Comparison of ENCODE assay signal across 8 cellular contexts in genomic region chr6:41767112-41767946, GRCh38. TPM values are rescaled to one million over a fixed set of nuclear protein-coding genes. Genes with fewer than 3 reads are reported as not detected.
DNase-seq lines count a peak whose midpoint lies in the region; ATAC-seq and TF ChIP-seq lines count a peak whose summit lies in the region.

No MANE protein-coding gene starts in this region.

- H4K20me1 ChIP-seq in PC-9 (ENCODE audit: insufficient read depth) (no peaks in the 10 kb centered on the region), fibroblast of lung (ENCODE audit: control insufficient read depth, extremely low read depth, insufficient read depth, low read length) (no peaks in the 10 kb centered on the region)

- ATAC-seq in stimulated activated effector memory CD8-positive, alpha-beta T cell treated with anti-CD3 and anti-CD28 coated beads, Interleukin-12 subunit alpha, Interleukin-12 subunit beta, amount 100 ng/mL, for 72 hours: no peak
- no peak for ATAC-seq in HG03139 (IDR thresholded peaks at IDR 0.05; ENCODE audit: unreplicated experiment)
- ATAC-seq in HG03135 (IDR thresholded peaks at IDR 0.05; ENCODE audit: unreplicated experiment): no peak

- H3F3A ChIP-seq in PC-9 (ENCODE audit: insufficient read depth, low read depth): peaks cover 14% of the 10 kb centered on the region; the same call in 1 of the 2 replicates

- H3K27me3 ChIP-seq in PC-9 (ENCODE audit: insufficient read depth, low read depth) (no peaks in the 10 kb centered on the region), fibroblast of lung (ENCODE audit: control insufficient read depth, insufficient read depth, low read length) (no peaks in the 10 kb centered on the region)

- H3K27me3 Mint-ChIP-seq in activated CD4-positive, alpha-beta T cell treated with anti-CD3 and anti-CD28 coated beads, Interleukin-2, amount 10 ng/mL, durations not matched to agents 24 days and 14 days: peaks cover 1% of the 10 kb centered on the region

- H3K27ac ChIP-seq in PC-9 (no peak overlapping the region), fibroblast of lung (ENCODE audit: insufficient read depth, low read length) (peak overlapping the region; percentile 47)

- peaks cover 27% of the 10 kb centered on the region for H3K4me1 ChIP-seq in PC-9 (replicated peaks; ENCODE audit: insufficient read depth)
- peaks cover 5% of the 10 kb centered on the region for H3K4me1 ChIP-seq in fibroblast of lung (ENCODE audit: control insufficient read depth, extremely low read depth, insufficient read depth, low read length)

- intact Hi-C loops in PC-9 (cut with micrococcal nuclease; ENCODE audit: unreplicated experiment): no loop called here
- intact Hi-C loops in activated CD4-positive, alpha-beta T cell treated with anti-CD3 and anti-CD28 coated beads, Interleukin-2, amount 10 ng/mL, durations not matched to agents 24 days and 14 days (cut with micrococcal nuclease): no loop called here

- H3K4me1 Mint-ChIP-seq in stimulated activated effector memory CD8-positive, alpha-beta T cell treated with anti-CD3 and anti-CD28 coated beads, Interleukin-12 subunit alpha, Interleukin-12 subunit beta, amount 100 ng/mL, for 72 hours: peaks cover 6% of the 10 kb centered on the region
- H3K4me1 Mint-ChIP-seq in activated CD4-positive, alpha-beta T cell treated with anti-CD3 and anti-CD28 coated beads, Interleukin-2, amount 10 ng/mL, durations not matched to agents 24 days and 14 days: peaks cover 10% of the 10 kb centered on the region

- no TSS peak for BruUV-seq in PC-9 (replicated peaks; lab: Mats Ljungman, UMichigan)

- H3K36me3 ChIP-seq in PC-9 (ENCODE audit: low read depth) (no peaks in the 10 kb centered on the region), fibroblast of lung (ENCODE audit: control insufficient read depth, insufficient read depth, low read length) (peaks cover 3% of the 10 kb centered on the region)

- CTCF ChIA-PET in PC-9 (lab: Charles Lee): no interaction called here

- H3K4me3 Mint-ChIP-seq in stimulated activated effector memory CD8-positive, alpha-beta T cell treated with anti-CD3 and anti-CD28 coated beads, Interleukin-12 subunit alpha, Interleukin-12 subunit beta, amount 100 ng/mL, for 72 hours: no peak overlapping the region
- H3K4me3 Mint-ChIP-seq in activated CD4-positive, alpha-beta T cell treated with anti-CD3 and anti-CD28 coated beads, Interleukin-2, amount 10 ng/mL, durations not matched to agents 24 days and 14 days: no peak overlapping the region

- POLR2A ChIA-PET in PC-9 (lab: Charles Lee; ENCODE audit: unreplicated experiment): no interaction called here

- no peaks in the 10 kb centered on the region for H3K9me2 ChIP-seq in PC-9 (ENCODE audit: insufficient read depth)

- peak overlapping the region; percentile 40 for H3K4me2 ChIP-seq in PC-9
- H3K4me2 ChIP-seq in fibroblast of lung (ENCODE audit: extremely low read depth, insufficient read depth, low read length): no peak overlapping the region

- peaks cover 13% of the 10 kb centered on the region for H3K36me3 Mint-ChIP-seq in stimulated activated effector memory CD8-positive, alpha-beta T cell treated with anti-CD3 and anti-CD28 coated beads, Interleukin-12 subunit alpha, Interleukin-12 subunit beta, amount 100 ng/mL, for 72 hours
- peaks cover 3% of the 10 kb centered on the region for H3K36me3 Mint-ChIP-seq in activated CD4-positive, alpha-beta T cell treated with anti-CD3 and anti-CD28 coated beads, Interleukin-2, amount 10 ng/mL, durations not matched to agents 24 days and 14 days (ENCODE audit: low read depth)

- H3K9me3 Mint-ChIP-seq in stimulated activated effector memory CD8-positive, alpha-beta T cell treated with anti-CD3 and anti-CD28 coated beads, Interleukin-12 subunit alpha, Interleukin-12 subunit beta, amount 100 ng/mL, for 72 hours: no peaks in the 10 kb centered on the region
- H3K9me3 Mint-ChIP-seq in activated CD4-positive, alpha-beta T cell treated with anti-CD3 and anti-CD28 coated beads, Interleukin-2, amount 10 ng/mL, durations not matched to agents 24 days and 14 days: no peaks in the 10 kb centered on the region

- H2AFZ ChIP-seq in PC-9 (no peak overlapping the region), fibroblast of lung (ENCODE audit: low read length) (peak overlapping the region; percentile 63)

- no peak overlapping the region for H3K4me3 ChIP-seq in PC-9
- no peak overlapping the region for H3K4me3 ChIP-seq in fibroblast of lung (replicated peaks in 1 of 4; ENCODE audit: control extremely low read depth in 1 of 4, insufficient read depth in 1 of 4, low read depth in 3 of 4, low read length in 4 of 4)

- H3K79me2 ChIP-seq in PC-9 (ENCODE audit: low read depth) (no peaks in the 10 kb centered on the region), fibroblast of lung (ENCODE audit: control insufficient read depth, insufficient read depth, low read length) (no peaks in the 10 kb centered on the region)

- DNase-seq in GM04503 (ENCODE audit: low read depth) (peak; percentile 72), PC-9 (peak; percentile 79 to 86), fibroblast of lung (ENCODE audit: low read depth in 2 of 2) (peak; percentile 76 to 78), renal cortical epithelial cell (ENCODE audit: low read depth) (peak; percentile 69)
- DNase-seq in stimulated activated effector memory CD8-positive, alpha-beta T cell treated with anti-CD3 and anti-CD28 coated beads, Interleukin-12 subunit alpha, Interleukin-12 subunit beta, amount 100 ng/mL, for 72 hours (ENCODE audit: low spot score in 2 of 2): no peak
- DNase-seq in activated CD4-positive, alpha-beta T cell treated with anti-CD3 and anti-CD28 coated beads, Interleukin-2, amount 10 ng/mL, durations not matched to agents 24 days and 14 days: no peak

- peak overlapping the region; percentile 8 for H3K9ac ChIP-seq in fibroblast of lung (ENCODE audit: insufficient read depth, low read length)

- TF ChIP-seq CTCF in PC-9 (conservative IDR thresholded peaks at IDR 0.05) (no peak), fibroblast of lung (conservative IDR thresholded peaks at IDR 0.05 in 1 of 2, IDR thresholded peaks at IDR 0.05 in 1 of 2; ENCODE audit: low read depth in 1 of 2, low read length in 2 of 2) (no peak)

- H3K27ac Mint-ChIP-seq in stimulated activated effector memory CD8-positive, alpha-beta T cell treated with anti-CD3 and anti-CD28 coated beads, Interleukin-12 subunit alpha, Interleukin-12 subunit beta, amount 100 ng/mL, for 72 hours: no peak overlapping the region
- no peak overlapping the region for H3K27ac Mint-ChIP-seq in activated CD4-positive, alpha-beta T cell treated with anti-CD3 and anti-CD28 coated beads, Interleukin-2, amount 10 ng/mL, durations not matched to agents 24 days and 14 days

- H3K9me3 ChIP-seq in PC-9 (ENCODE audit: insufficient read depth, low read depth) (no peaks in the 10 kb centered on the region), fibroblast of lung (ENCODE audit: control insufficient read depth, insufficient read depth, low read depth, low read length) (no peaks in the 10 kb centered on the region)

RNA-seq across cellular contexts. Expression of gene FRS3, which starts 12.4 kb away (rescaled TPM):
- total RNA-seq in PC-9 (2021) (4.5 and 10.4 TPM in 2 replicates), fibroblast of lung (1.0 and 1.8 TPM in 2 replicates), renal cortical epithelial cell (0.35 and 2.0 TPM in 2 replicates)
- 2.4 and 2.6 TPM in 2 replicates for polyA plus RNA-seq in fibroblast of lung
- 1.8 and 2.1 TPM in 2 replicates for polyA plus RNA-seq in fibroblast of lung (2012)
- 4.2 and 13.8 TPM in 2 replicates for polyA minus RNA-seq in fibroblast of lung (ENCODE audit: low replicate concordance)
- 4.7 and 6.8 TPM in 2 replicates for total RNA-seq in activated CD4-positive, alpha-beta T cell treated with anti-CD3 and anti-CD28 coated beads, Interleukin-2, amount 10 ng/mL, durations not matched to agents 24 days and 14 days

RNA-seq across cellular contexts. Expression of gene PRICKLE4, which starts 13.3 kb away (rescaled TPM):
- total RNA-seq in PC-9 (2021) (8.4 and 9.2 TPM in 2 replicates), fibroblast of lung (0.26 TPM in 1 of 2 replicates, not detected in the other), renal cortical epithelial cell (0.52 and 1.7 TPM in 2 replicates)
- polyA plus RNA-seq in fibroblast of lung: 0.08 and 0.19 TPM in 2 replicates
- 0.17 and 0.20 TPM in 2 replicates for polyA plus RNA-seq in fibroblast of lung (2012)
- polyA minus RNA-seq in fibroblast of lung (ENCODE audit: low replicate concordance): not detected in 2 replicates
- not detected in 2 replicates for total RNA-seq in activated CD4-positive, alpha-beta T cell treated with anti-CD3 and anti-CD28 coated beads, Interleukin-2, amount 10 ng/mL, durations not matched to agents 24 days and 14 days

RNA-seq across cellular contexts. Expression of gene PGC, which starts 20.1 kb away (rescaled TPM):
- total RNA-seq in PC-9 (2021): not detected in 2 replicates
- not detected in 2 replicates for total RNA-seq in fibroblast of lung
- not detected in 2 replicates for polyA plus RNA-seq in fibroblast of lung
- polyA plus RNA-seq in fibroblast of lung (2012): not detected in 2 replicates
- polyA minus RNA-seq in fibroblast of lung (ENCODE audit: low replicate concordance): 2.3 TPM in 1 of 2 replicates, not detected in the other
- total RNA-seq in renal cortical epithelial cell: not detected in 2 replicates
- total RNA-seq in activated CD4-positive, alpha-beta T cell treated with anti-CD3 and anti-CD28 coated beads, Interleukin-2, amount 10 ng/mL, durations not matched to agents 24 days and 14 days: not detected in 2 replicates

RNA-seq across cellular contexts. Expression of gene TOMM6, which starts 20.2 kb away (rescaled TPM):
- total RNA-seq in PC-9 (2021) (143 and 170 TPM in 2 replicates), fibroblast of lung (53.4 and 54.7 TPM in 2 replicates), renal cortical epithelial cell (60.7 and 96.6 TPM in 2 replicates)
- 324 and 506 TPM in 2 replicates for polyA plus RNA-seq in fibroblast of lung
- 245 and 334 TPM in 2 replicates for polyA plus RNA-seq in fibroblast of lung (2012)
- polyA minus RNA-seq in fibroblast of lung (ENCODE audit: low replicate concordance): 15.6 and 70.5 TPM in 2 replicates
- 367 and 376 TPM in 2 replicates for total RNA-seq in activated CD4-positive, alpha-beta T cell treated with anti-CD3 and anti-CD28 coated beads, Interleukin-2, amount 10 ng/mL, durations not matched to agents 24 days and 14 days

RNA-seq across cellular contexts. Expression of gene TFEB, which starts 31.9 kb away (rescaled TPM):
- total RNA-seq in PC-9 (2021) (7.3 and 8.6 TPM in 2 replicates), fibroblast of lung (5.6 and 7.6 TPM in 2 replicates), renal cortical epithelial cell (5.2 and 14.7 TPM in 2 replicates)
- 1.9 and 2.0 TPM in 2 replicates for polyA plus RNA-seq in fibroblast of lung
- polyA plus RNA-seq in fibroblast of lung (2012): 2.4 and 2.7 TPM in 2 replicates
- 0.82 and 16.1 TPM in 2 replicates for polyA minus RNA-seq in fibroblast of lung (ENCODE audit: low replicate concordance)
- total RNA-seq in activated CD4-positive, alpha-beta T cell treated with anti-CD3 and anti-CD28 coated beads, Interleukin-2, amount 10 ng/mL, durations not matched to agents 24 days and 14 days: 14.1 and 14.9 TPM in 2 replicates

Comparison
In these comparisons a context has a peak if more than half of its experiments do, and no peak if none do; other contexts are left out.
1. DNase-seq: peak in GM04503 (single experiment), PC-9 (2 of 2), fibroblast of lung (2 of 2) and renal cortical epithelial cell (single experiment); none in stimulated activated effector memory CD8-positive, alpha-beta T cell treated with anti-CD3 and anti-CD28 coated beads, Interleukin-12 subunit alpha, Interleukin-12 subunit beta, amount 100 ng/mL, for 72 hours (0 of 2) and activated CD4-positive, alpha-beta T cell treated with anti-CD3 and anti-CD28 coated beads, Interleukin-2, amount 10 ng/mL, durations not matched to agents 24 days and 14 days (single experiment).